22 cellular contexts compared by ENCODE assay signal in genomic region chr2:172525601-172526000, GRCh38. TPM values are rescaled to one million over a fixed set of nuclear protein-coding genes. Genes with fewer than 3 reads are reported as not detected.
A peak's percentile ranks its signal among the peaks of the same experiment; 100 is the strongest.
DNase-seq lines count a peak whose midpoint lies in the region; ATAC-seq, FAIRE-seq and TF ChIP-seq lines count a peak whose summit lies in the region.
"Had no signal": no experiment of that assay in that cellular context is flagged by ENCODE, and none has a peak within 500 bp of the region (broad histone marks: within the 10 kb centered on the region; RNA-seq: fewer than 3 reads in every experiment).

No MANE protein-coding gene starts in this region.

- H3K4me1 ChIP-seq in GM12878 (ENCODE audit: control insufficient read depth, insufficient read depth, low read length) (no peaks in the 10 kb centered on the region), trophoblast cell (ENCODE audit: control insufficient read depth in 1 of 2, insufficient read depth in 2 of 2, low read length in 2 of 2) (no peaks in the 10 kb centered on the region)
- H3K4me1 ChIP-seq: Caco-2 had no signal

- CTCF ChIA-PET in GM12878 (lab: Yijun Ruan, JAX) = no interaction called here

- no peak overlapping the region for H3K23ac ChIP-seq in trophoblast cell (ENCODE audit: low read length)

- SMC1A ChIA-PET in GM12878 (lab: Charles Lee; ENCODE audit: uncharacterized antibody, unreplicated experiment) = no interaction called here

- no peak overlapping the region for H3K4ac ChIP-seq in trophoblast cell (ENCODE audit: low read depth, low read length)

- H3K79me2 ChIP-seq in GM12878 (ENCODE audit: control insufficient read depth, insufficient read depth, low read length) (no peaks in the 10 kb centered on the region), trophoblast cell (ENCODE audit: control insufficient read depth, insufficient read depth, low read length, poor library complexity) (no peaks in the 10 kb centered on the region)

- H3K27me3 ChIP-seq in GM12878 (replicated peaks in 1 of 2; ENCODE audit: control insufficient read depth in 2 of 2, insufficient read depth in 2 of 2, low read length in 1 of 2) (no peaks in the 10 kb centered on the region), trophoblast cell (ENCODE audit: insufficient read depth, low read length) (no peaks in the 10 kb centered on the region)

- no peak overlapping the region for H2BK5ac ChIP-seq in trophoblast cell (ENCODE audit: low read depth, low read length, poor library complexity)

- H3K36me3 ChIP-seq in GM12878 (ENCODE audit: control insufficient read depth in 2 of 2, insufficient read depth in 2 of 2, low read length in 1 of 2) (peaks cover 0 to 4% of the 10 kb centered on the region in 2 experiments; a peak in 2 of 4 replicates), trophoblast cell (ENCODE audit: control insufficient read depth in 1 of 2, insufficient read depth in 2 of 2, low read length in 2 of 2) (no peaks in the 10 kb centered on the region)

- in situ Hi-C loops in GM12878 (cut with MboI) = no loop called here

- TF ChIP-seq POLR2A in GM12878 (IDR thresholded peaks at IDR 0.05; ENCODE audit: low read depth, low read length) = no peak

- H2BK12ac ChIP-seq in trophoblast cell (ENCODE audit: low read length) = no peak overlapping the region

- H3K79me1 ChIP-seq in trophoblast cell (ENCODE audit: low read length) = no peaks in the 10 kb centered on the region

- BruUV-seq in GM12878 (replicated peaks; lab: Mats Ljungman, UMichigan) = no TSS peak

- H2AFZ ChIP-seq in GM12878 (ENCODE audit: control insufficient read depth, low read depth, low read length) (no peak overlapping the region), trophoblast cell (ENCODE audit: insufficient read depth, low read length, poor library complexity) (no peak overlapping the region)
- H2AFZ ChIP-seq: GM23248 had no signal

- no peak overlapping the region for H3K18ac ChIP-seq in trophoblast cell (ENCODE audit: low read length)

- no peak overlapping the region for H2BK120ac ChIP-seq in trophoblast cell (ENCODE audit: insufficient read depth, low read length, poor library complexity)

- no peak for TF ChIP-seq EP300 in GM12878 (IDR thresholded peaks at IDR 0.05; ENCODE audit: borderline replicate concordance in 1 of 2, control insufficient read depth in 1 of 2, low read depth in 2 of 2, low read length in 2 of 2)

- POLR2A ChIA-PET in GM12878 (lab: Charles Lee) = no interaction called here

- DNase-seq in NCI-H748 (lab: John Stamatoyannopoulos, UW; ENCODE audit: unreplicated experiment) (peak; percentile 8), NCI-H748 treated with DMSO at 0.1 percent for 48 hours (lab: John Stamatoyannopoulos, UW) (no peak), NCI-H69 (lab: John Stamatoyannopoulos, UW) (peak; percentile 2), GM12878 (ENCODE audit: low read depth, low spot score) (no peak), trophoblast cell (peak; percentile 17 to 40), D341Med (ENCODE audit: low spot score) (no peak), Kasumi-1 (lab: John Stamatoyannopoulos, UW) (no peak)
- DNase-seq: CD4-positive, alpha-beta T cell; DMS79 treated with DMSO at 0.1 percent for 48 hours; GM23248; MV-4-11; NCI-H1417; NCI-H187 treated with DMSO at 0.1 percent for 48 hours; NCI-H2171; NCI-H526; Right ventricle myocardium superior had no signal

- H4K20me1 ChIP-seq in GM12878 (ENCODE audit: control insufficient read depth, insufficient read depth) = no peaks in the 10 kb centered on the region

- no peak for TF ChIP-seq RAD21 in GM12878 (IDR thresholded peaks at IDR 0.05; ENCODE audit: insufficient read depth, low read depth, low read length)

- TF ChIP-seq CTCF in GM12878 (IDR thresholded peaks at IDR 0.05 in 2 of 3, conservative IDR thresholded peaks at IDR 0.05 in 1 of 3; ENCODE audit: control insufficient read depth in 2 of 3, extremely low read depth in 1 of 3, insufficient read depth in 1 of 3, low read depth in 3 of 3, low read length in 3 of 3) = no peak

- RAD21 ChIA-PET in GM12878 (lab: Charles Lee; ENCODE audit: unreplicated experiment) = no interaction called here

- H3K4me3 ChIP-seq in GM12878 (no peak overlapping the region), trophoblast cell (ENCODE audit: low read depth, low read length) (no peak overlapping the region)
- H3K4me3 ChIP-seq: GM23248, SK-N-MC had no signal

- H4K91ac ChIP-seq in trophoblast cell (ENCODE audit: low read depth, low read length) = no peak overlapping the region

- H3K9me3 ChIP-seq in GM12878 (replicated peaks; ENCODE audit: control insufficient read depth, insufficient read depth, low read length) (no peaks in the 10 kb centered on the region; the same call in 2 of the 3 replicates), trophoblast cell (ENCODE audit: insufficient read depth, low read depth, low read length) (peaks cover 9% of the 10 kb centered on the region)

- H3K27ac ChIP-seq in GM12878 (ENCODE audit: control insufficient read depth, insufficient read depth) (no peak overlapping the region), trophoblast cell (ENCODE audit: low read depth, low read length) (no peak overlapping the region)
- H3K27ac ChIP-seq: GM23248, SK-N-MC had no signal

- H3K9ac ChIP-seq in GM12878 (ENCODE audit: control insufficient read depth, insufficient read depth, low read length) = no peak overlapping the region
- no peak overlapping the region for H3K9ac ChIP-seq in trophoblast cell (ENCODE audit: low read length)
- H3K9ac ChIP-seq: GM23248 had no signal

- H3K4me2 ChIP-seq in GM12878 (ENCODE audit: control insufficient read depth, insufficient read depth) (no peak overlapping the region), trophoblast cell (ENCODE audit: low read length) (no peak overlapping the region)

- H2AK5ac ChIP-seq in trophoblast cell (ENCODE audit: low read length) = no peak overlapping the region

- H3K14ac ChIP-seq in trophoblast cell (ENCODE audit: low read length) = no peak overlapping the region

- no peak for FAIRE-seq in GM12878 (lab: Jason Lieb, UNC)
- FAIRE-seq: A204.1, G401.6, GM19239 had no signal

- ATAC-seq in GM12878 (no peak), GM18868 (IDR thresholded peaks at IDR 0.05; ENCODE audit: unreplicated experiment) (no peak)

- intact Hi-C loops in GM12878 (cut with micrococcal nuclease; ENCODE audit: unreplicated experiment) = no loop called here

- no peak overlapping the region for H4K12ac ChIP-seq in trophoblast cell (ENCODE audit: low read depth, low read length)

- 77% methylated on average over 4 of the region's 4 CpGs for WGBS in GM12878 (ENCODE audit: insufficient coverage, insufficient replicate concordance, low lambda C conversion rate, missing lambda C conversion rate)
- no CpG with 5 or more reads among the region's 4 CpGs for WGBS in trophoblast cell (ENCODE audit: extremely low coverage, insufficient coverage, insufficient read length)

- H4K8ac ChIP-seq in trophoblast cell (ENCODE audit: low read depth, low read length) = no peak overlapping the region

TF ChIP-seq in GM12878, 131 proteins besides CTCF, POLR2A, EP300 and RAD21:
- TF ChIP-seq TARDBP (IDR thresholded peaks at IDR 0.05; ENCODE audit: borderline replicate concordance) (no peak), CBX5 (IDR thresholded peaks at IDR 0.05; ENCODE audit: low read depth) (0 out of 2 replicates have a peak, but pooled peaks have one; percentile 62), TCF12 (IDR thresholded peaks at IDR 0.05; ENCODE audit: low read depth, low read length) (no peak), NR2C2 (IDR thresholded peaks at IDR 0.05; ENCODE audit: borderline replicate concordance, control insufficient read depth, insufficient read length, low read depth) (no peak), ZNF622 (IDR thresholded peaks at IDR 0.05) (no peak)

RNA-seq across cellular contexts. Expression of gene PDK1, which starts 30.3 kb away (rescaled TPM):
- total RNA-seq in GM12878 (2013; cell fraction: nucleolus; rRNA removed) = 154 and 170 TPM in 2 replicates
- 16.2 and 18.1 TPM in 2 replicates for total RNA-seq in GM12878 (2014; rRNA removed)
- total RNA-seq in GM12878 (2014; rRNA removed; fragmentation: Illumina TruSeq; extraction: Trizol) = 12.4 and 13.2 TPM in 2 replicates
- 18.3 and 20.1 TPM in 2 replicates for total RNA-seq in GM12878 (2021)
- polyA plus RNA-seq in GM12878 (2011; ENCODE audit: low read depth) = 11.0 TPM
- polyA plus RNA-seq in GM12878 (2011; rRNA removed) = 128 and 153 TPM in 2 replicates
- polyA plus RNA-seq in GM12878 (2011; cell fraction: cytosol; rRNA removed) = 44.5 and 50.8 TPM in 2 replicates
- 51.3 and 91.3 TPM in 2 replicates for polyA plus RNA-seq in GM12878 (2011; cell fraction: nucleus; rRNA removed)
- 20.6 and 29.7 TPM in 2 replicates for polyA plus RNA-seq in GM12878 (2012)
- 18.1 and 25.1 TPM in 2 replicates for polyA plus RNA-seq in GM12878 (2014; fragmentation: Illumina TruSeq; extraction: Trizol)
- 1 to 10 TPM; 5.3 to 5.4 TPM for polyA plus RNA-seq in GM12878 (2014; fragmentation: Nextera tagmentation; extraction: Ambion mirVana)
- 16.4 and 18.0 TPM in 2 replicates for polyA plus RNA-seq in GM12878 (2014; rRNA removed)
- 10 to 100 TPM; 17.8 to 19.3 TPM for polyA plus RNA-seq in GM12878 (2016; fragmentation: Nextera tagmentation; extraction: Ambion mirVana)
- polyA minus RNA-seq in GM12878 (2011; rRNA and poly(A)+ RNA removed) = 167 and 188 TPM in 2 replicates
- polyA minus RNA-seq in GM12878 (2011; cell fraction: cytosol; rRNA and poly(A)+ RNA removed) = 40.9 and 41.5 TPM in 2 replicates
- 54.4 and 55.0 TPM in 2 replicates for polyA minus RNA-seq in GM12878 (2011; cell fraction: nucleus; rRNA and poly(A)+ RNA removed)
- 9.7 and 10.4 TPM in 2 replicates for polyA plus RNA-seq in trophoblast cell (2013)

Comparison
In these comparisons a context has a peak if more than half of its experiments do, and no peak if none do; other contexts are left out.
1. DNase-seq: peak in NCI-H748 (single experiment), NCI-H69 (single experiment) and trophoblast cell (2 of 2); none in NCI-H748 treated with DMSO at 0.1 percent for 48 hours (single experiment), GM12878 (single experiment), D341Med (single experiment) and Kasumi-1 (0 of 2).